ENCODE assay signal across 24 cellular contexts in genomic region chr1:28447674-28448073, GRCh38. TPM values are rescaled to one million over a fixed set of nuclear protein-coding genes. Genes with fewer than 3 reads are reported as not detected.
DNase-seq lines count a peak whose midpoint lies in the region; ATAC-seq and TF ChIP-seq lines count a peak whose summit lies in the region.
"Had no signal": no experiment of that assay in that cellular context is flagged by ENCODE, and none has a peak within 500 bp of the region (broad histone marks: within the 10 kb centered on the region; RNA-seq: fewer than 3 reads in every experiment).

No MANE protein-coding gene starts in this region.

- in situ Hi-C loops in gastrocnemius medialis (cut with MboI; ENCODE audit: low sequenced_read_pairs in 4 of 4) = no loop called here

- H3K4me1 ChIP-seq in body of pancreas = no peaks in the 10 kb centered on the region
- H3K4me1 ChIP-seq in gastrocnemius medialis = no peaks in the 10 kb centered on the region
- no peaks in the 10 kb centered on the region for H3K4me1 ChIP-seq in Peyer's patch

- H3K36me3 Mint-ChIP-seq in activated T-cell treated with anti-CD3 and anti-CD28 coated beads, Interleukin-2, amount 50 U/mL, for 72 hours (ENCODE audit: insufficient read depth in 2 of 2) = no peaks in the 10 kb centered on the region
- H3K36me3 Mint-ChIP-seq in activated T-cell treated with anti-CD3 and anti-CD28 coated beads, Interleukin-2, amount 50 U/mL, for 24 hours (ENCODE audit: low read depth) = peaks cover 13% of the 10 kb centered on the region

- H3K4me3 ChIP-seq in NB4 (ENCODE audit: low read depth, low read length) (no peak overlapping the region), body of pancreas (no peak overlapping the region), gastrocnemius medialis (no peak overlapping the region), Peyer's patch (no peak overlapping the region)
- H3K4me3 ChIP-seq: HAP-1, left lung, SJCRH30, smooth muscle cell had no signal

- peak overlapping the region in 3 of 4 donors; percentile 23 to 47 (median 39) for H3K27ac ChIP-seq in body of pancreas
- H3K27ac ChIP-seq in gastrocnemius medialis = peak overlapping the region in 3 of 4 donors; percentile 12 to 19 (median 13)
- no peak overlapping the region for H3K27ac ChIP-seq in Peyer's patch
- H3K27ac ChIP-seq: left lung, SJCRH30 had no signal

- intact Hi-C loops in body of pancreas (cut with DNase I) (no loop called here), gastrocnemius medialis (cut with DNase I; ENCODE audit: low total_unique reads) (no loop called here)

- TF ChIP-seq CTCF in NB4 (IDR thresholded peaks at IDR 0.05; ENCODE audit: low read depth, low read length) = no peak
- no peak for TF ChIP-seq CTCF in body of pancreas (IDR thresholded peaks at IDR 0.05)
- no peak for TF ChIP-seq CTCF in gastrocnemius medialis (IDR thresholded peaks at IDR 0.05 in 4 of 5, conservative IDR thresholded peaks at IDR 0.05 in 1 of 5)
- TF ChIP-seq CTCF in Peyer's patch (IDR thresholded peaks at IDR 0.05) = no peak

- H3K27me3 Mint-ChIP-seq in activated T-cell treated with anti-CD3 and anti-CD28 coated beads, Interleukin-2, amount 50 U/mL, for 72 hours (ENCODE audit: low read depth) = no peaks in the 10 kb centered on the region
- no peaks in the 10 kb centered on the region for H3K27me3 Mint-ChIP-seq in activated T-cell treated with anti-CD3 and anti-CD28 coated beads, Interleukin-2, amount 50 U/mL, for 24 hours
- H3K27me3 Mint-ChIP-seq: activated naive CD8-positive, alpha-beta T cell treated with anti-CD3 and anti-CD28 coated beads, Interleukin-2, amount 10 ng/mL, durations not matched to agents 7 days and 5 days; naive thymus-derived CD8-positive, alpha-beta T cell had no signal

- TF ChIP-seq POLR2A in NB4 (IDR thresholded peaks at IDR 0.05; ENCODE audit: extremely low read depth, insufficient read length) (no peak), body of pancreas (IDR thresholded peaks at IDR 0.05) (no peak), gastrocnemius medialis (IDR thresholded peaks at IDR 0.05) (no peak), Peyer's patch (IDR thresholded peaks at IDR 0.05) (no peak)

- ATAC-seq in activated T-cell treated with anti-CD3 and anti-CD28 coated beads, Interleukin-2, amount 50 U/mL, for 72 hours (replicated peaks in 1 of 2) = no peak
- no peak for ATAC-seq in body of pancreas
- no peak for ATAC-seq in gastrocnemius medialis
- ATAC-seq: esophagus mucosa; left lung; naive thymus-derived CD8-positive, alpha-beta T cell had no signal

- H3K9me3 Mint-ChIP-seq in activated T-cell treated with anti-CD3 and anti-CD28 coated beads, Interleukin-2, amount 50 U/mL, for 72 hours = no peaks in the 10 kb centered on the region
- H3K9me3 Mint-ChIP-seq in activated T-cell treated with anti-CD3 and anti-CD28 coated beads, Interleukin-2, amount 50 U/mL, for 24 hours = no peaks in the 10 kb centered on the region

- H3K36me3 ChIP-seq in body of pancreas (replicated peaks in 1 of 2; ENCODE audit: insufficient read depth in 1 of 2, low read depth in 2 of 2) (no peaks in the 10 kb centered on the region), gastrocnemius medialis (no peaks in the 10 kb centered on the region), Peyer's patch (peaks cover 0 to 3% (median 0%) of the 10 kb centered on the region in 3 donors)
- H3K36me3 ChIP-seq: HAP-1 had no signal

- peak overlapping the region; percentile 69 for H3K27ac Mint-ChIP-seq in activated T-cell treated with anti-CD3 and anti-CD28 coated beads, Interleukin-2, amount 50 U/mL, for 72 hours
- H3K27ac Mint-ChIP-seq in activated T-cell treated with anti-CD3 and anti-CD28 coated beads, Interleukin-2, amount 50 U/mL, for 24 hours = no peak overlapping the region

- H3K4me3 Mint-ChIP-seq in activated T-cell treated with anti-CD3 and anti-CD28 coated beads, Interleukin-2, amount 50 U/mL, for 72 hours = no peak overlapping the region
- no peak overlapping the region for H3K4me3 Mint-ChIP-seq in activated T-cell treated with anti-CD3 and anti-CD28 coated beads, Interleukin-2, amount 50 U/mL, for 24 hours
- H3K4me3 Mint-ChIP-seq: activated naive CD8-positive, alpha-beta T cell treated with anti-CD3 and anti-CD28 coated beads, Interleukin-2, amount 10 ng/mL, durations not matched to agents 7 days and 5 days; naive thymus-derived CD8-positive, alpha-beta T cell had no signal

- WGBS in body of pancreas, 2 donors = 49 to 57% methylated on average over 4 of the region's 4 CpGs

- H3K27me3 ChIP-seq in body of pancreas (no peaks in the 10 kb centered on the region), gastrocnemius medialis (no peaks in the 10 kb centered on the region), Peyer's patch (no peaks in the 10 kb centered on the region)
- H3K27me3 ChIP-seq: left lung, SJCRH30 had no signal

- DNase-seq in activated T-cell treated with anti-CD3 and anti-CD28 coated beads, Interleukin-2, amount 50 U/mL, for 72 hours = no peak
- no peak for DNase-seq in activated T-cell treated with anti-CD3 and anti-CD28 coated beads, Interleukin-2, amount 50 U/mL, for 24 hours
- DNase-seq in NB4 (ENCODE audit: low read depth) = peak; percentile 23
- no peak for DNase-seq in body of pancreas
- no peak for DNase-seq in gastrocnemius medialis
- DNase-seq in Peyer's patch = no peak
- DNase-seq in A172 (ENCODE audit: low spot score) = no peak
- DNase-seq in HPDE6-E6E7 (ENCODE audit: extremely low spot score) = no peak
- DNase-seq: activated CD4-positive, alpha-beta T cell treated with anti-CD3 and anti-CD28 coated beads, Interleukin-2, amount 50 U/mL, for 1 hour; activated naive CD8-positive, alpha-beta T cell treated with anti-CD3 and anti-CD28 coated beads, Interleukin-2, amount 10 ng/mL, durations not matched to agents 7 days and 5 days; C1 segment of cervical spinal cord; effector CD8-positive, alpha-beta T cell; foreskin melanocyte; hypothalamus; left lung; midbrain; MM.1S; naive thymus-derived CD8-positive, alpha-beta T cell; NCI-H1436; retina had no signal

- peaks cover 24% of the 10 kb centered on the region for H3K4me1 Mint-ChIP-seq in activated T-cell treated with anti-CD3 and anti-CD28 coated beads, Interleukin-2, amount 50 U/mL, for 72 hours (ENCODE audit: low read depth)
- H3K4me1 Mint-ChIP-seq in activated T-cell treated with anti-CD3 and anti-CD28 coated beads, Interleukin-2, amount 50 U/mL, for 24 hours (ENCODE audit: low read depth) = peaks cover 19% of the 10 kb centered on the region

- no peaks in the 10 kb centered on the region for H3K9me3 ChIP-seq in body of pancreas
- no peaks in the 10 kb centered on the region for H3K9me3 ChIP-seq in gastrocnemius medialis
- H3K9me3 ChIP-seq in Peyer's patch = no peaks in the 10 kb centered on the region
- H3K9me3 ChIP-seq: HAP-1, left lung, SJCRH30 had no signal

RNA-seq across cellular contexts. Expression of gene RCC1, which starts 58.2 kb away (rescaled TPM):
- 10 to 100 TPM; 45.3 to 48.3 TPM for total RNA-seq in activated T-cell treated with anti-CD3 and anti-CD28 coated beads, Interleukin-2, amount 50 U/mL, for 72 hours
- 10 to 100 TPM; 10.1 to 23.4 TPM for total RNA-seq in body of pancreas
- total RNA-seq in gastrocnemius medialis = 10 to 100 TPM in 2 of 4 donors, 1 to 10 TPM in 2; 6.1 to 24.5 (median 13.7) TPM
- 10 to 100 TPM; 18.2 to 66.8 (median 25.8) TPM for total RNA-seq in Peyer's patch
- 20.1 and 28.6 TPM in 2 replicates for total RNA-seq in A172 (2014; rRNA removed; shearing (Covaris generic))

Comparison
In these comparisons a context has a peak if more than half of its experiments do, and no peak if none do; other contexts are left out.
1. H3K27ac ChIP-seq: peak in body of pancreas (3 of 4) and gastrocnemius medialis (3 of 4); none in Peyer's patch (0 of 4).